ENCODE assay signal across 22 cellular contexts in the genomic region with DNA sequence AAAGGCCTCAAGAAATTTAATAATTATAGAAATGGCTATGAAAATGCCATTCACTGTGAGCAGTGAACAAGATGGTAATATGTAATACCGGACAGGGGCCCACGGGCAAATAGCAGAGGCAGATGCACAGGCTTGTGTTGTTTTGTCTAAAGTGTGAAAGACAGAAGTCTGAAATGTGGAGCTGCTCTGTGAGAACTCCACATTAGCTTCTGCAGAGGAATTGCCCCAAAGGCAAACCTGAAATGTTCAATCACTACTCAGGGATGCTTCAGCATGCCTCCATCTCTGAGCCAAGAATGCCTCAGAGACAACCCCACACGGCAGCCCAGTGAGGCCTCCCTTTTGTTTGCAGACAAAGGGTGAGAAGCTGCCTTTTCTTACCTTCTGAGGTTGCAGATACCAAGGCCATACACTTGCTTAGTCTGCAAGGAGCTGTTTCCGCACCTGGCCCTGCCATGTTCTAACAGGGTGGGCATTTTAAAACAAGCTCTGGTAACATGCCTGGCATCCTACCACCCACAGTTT.
"Had no signal": no experiment of that assay in that cellular context is flagged by ENCODE, and none has a peak within 500 bp of the region (broad histone marks: within the 10 kb centered on the region; RNA-seq: fewer than 3 reads in every experiment).

No MANE protein-coding gene starts in this region.

- H3K36me3 Mint-ChIP-seq: immature natural killer cell; naive thymus-derived CD4-positive, alpha-beta T cell; stimulated activated naive B cell treated with anti-CD40 and anti-IgM and Interleukin-4, amounts not matched to agents 10 μg/mL and 1 μg/mL and 100 μg/mL, for 72 hours had no signal

- H3K27ac ChIP-seq: coronary artery, esophagus muscularis mucosa, neutrophil, right atrium auricular region, sigmoid colon, thoracic aorta, transverse colon had no signal

- H3K27me3 Mint-ChIP-seq: stimulated activated naive CD8-positive, alpha-beta T cell treated with anti-CD3 and anti-CD28 coated beads, Interleukin-15, amount 100 ng/mL, for 72 hours had no signal

- H3K4me3 ChIP-seq: coronary artery, esophagus muscularis mucosa, lung, right atrium auricular region, sigmoid colon, skin epidermis, thoracic aorta, transverse colon had no signal

- H3K27me3 ChIP-seq: esophagus muscularis mucosa, neutrophil, right atrium auricular region, sigmoid colon, transverse colon had no signal

- H3K4me1 Mint-ChIP-seq: immature natural killer cell; naive thymus-derived CD4-positive, alpha-beta T cell; stimulated activated naive B cell treated with anti-CD40 and anti-IgM and Interleukin-4, amounts not matched to agents 10 μg/mL and 1 μg/mL and 100 μg/mL, for 72 hours; stimulated activated naive CD8-positive, alpha-beta T cell treated with anti-CD3 and anti-CD28 coated beads, Interleukin-15, amount 100 ng/mL, for 72 hours had no signal

- H3K9me3 Mint-ChIP-seq: nephron progenitor cell; stimulated activated naive B cell treated with anti-CD40 and anti-IgM and Interleukin-4, amounts not matched to agents 10 μg/mL and 1 μg/mL and 100 μg/mL, for 72 hours; stimulated activated naive CD8-positive, alpha-beta T cell treated with anti-CD3 and anti-CD28 coated beads, Interleukin-15, amount 100 ng/mL, for 72 hours had no signal

- H3K4me1 ChIP-seq: esophagus muscularis mucosa, sigmoid colon had no signal

- H3K9me3 ChIP-seq: esophagus muscularis mucosa, neutrophil, right atrium auricular region, sigmoid colon, thoracic aorta, transverse colon had no signal

- H3K36me3 ChIP-seq: esophagus muscularis mucosa, neutrophil, right atrium auricular region, sigmoid colon, thoracic aorta, transverse colon had no signal

- H3K27ac Mint-ChIP-seq: immature natural killer cell; naive thymus-derived CD4-positive, alpha-beta T cell; nephron progenitor cell; stimulated activated naive B cell treated with anti-CD40 and anti-IgM and Interleukin-4, amounts not matched to agents 10 μg/mL and 1 μg/mL and 100 μg/mL, for 72 hours; stimulated activated naive CD8-positive, alpha-beta T cell treated with anti-CD3 and anti-CD28 coated beads, Interleukin-15, amount 100 ng/mL, for 72 hours had no signal

- H3K4me3 Mint-ChIP-seq: immature natural killer cell; naive thymus-derived CD4-positive, alpha-beta T cell; nephron progenitor cell; stimulated activated naive B cell treated with anti-CD40 and anti-IgM and Interleukin-4, amounts not matched to agents 10 μg/mL and 1 μg/mL and 100 μg/mL, for 72 hours; stimulated activated naive CD8-positive, alpha-beta T cell treated with anti-CD3 and anti-CD28 coated beads, Interleukin-15, amount 100 ng/mL, for 72 hours had no signal

- ATAC-seq: left colon; left ventricle myocardium superior; naive thymus-derived CD4-positive, alpha-beta T cell; stimulated activated naive B cell treated with anti-CD40 and anti-IgM and Interleukin-4, amounts not matched to agents 10 μg/mL and 1 μg/mL and 100 μg/mL, for 72 hours; stimulated activated naive CD8-positive, alpha-beta T cell treated with anti-CD3 and anti-CD28 coated beads, Interleukin-15, amount 100 ng/mL, for 72 hours had no signal

- DNase-seq: effector CD4-positive, alpha-beta T cell; foreskin fibroblast; immature natural killer cell; left colon; left ventricle myocardium superior; mesendoderm; naive thymus-derived CD4-positive, alpha-beta T cell; nephron progenitor cell; posterior cingulate gyrus; sigmoid colon; stimulated activated CD4-positive, alpha-beta T cell treated with anti-CD3 and anti-CD28 coated beads, Interleukin-2, amount 100 ng/mL, for 24 hours; stimulated activated CD4-positive, alpha-beta T cell treated with anti-CD3 and anti-CD28 coated beads, Interleukin-4, amount 100 ng/mL, for 4 hours; stimulated activated naive B cell treated with anti-CD40 and anti-IgM and Interleukin-4, amounts not matched to agents 10 μg/mL and 1 μg/mL and 100 μg/mL, for 72 hours; stimulated activated naive CD8-positive, alpha-beta T cell treated with anti-CD3 and anti-CD28 coated beads, Interleukin-15, amount 100 ng/mL, for 72 hours; transverse colon had no signal
